In genomic region chr10:103693070-103693811, GRCh38 we compare ENCODE assay signal across 8 cellular contexts.
DNase-seq lines count a peak whose midpoint lies in the region; ATAC-seq and TF ChIP-seq lines count a peak whose summit lies in the region.

No MANE protein-coding gene starts in this region.

- DNase-seq in activated naive CD4-positive, alpha-beta T cell treated with Interleukin-2 at 50 U/mL for 16 hours, result peak; percentile 40
- DNase-seq in stomach (no peak), dedifferentiated amniotic fluid mesenchymal stem cell (ENCODE audit: extremely low spot score) (no peak)

- peaks cover 97% of the 10 kb centered on the region for H4K20me1 ChIP-seq in BLaER1

- peak overlapping the region; percentile 60 for H3K4me3 ChIP-seq in BLaER1
- peak overlapping the region; percentile 33 for H3K4me3 ChIP-seq in iPS-11a (ENCODE audit: low read depth, low read length)
- peak overlapping the region; percentile 34 to 48 (median 41) for H3K4me3 ChIP-seq in stomach

- ATAC-seq in GM19025 (IDR thresholded peaks at IDR 0.05; ENCODE audit: low read depth, unreplicated experiment), result peak; percentile 21
- no peak for ATAC-seq in GM21515 (IDR thresholded peaks at IDR 0.05; ENCODE audit: unreplicated experiment)

- WGBS in stomach, 5 donors, result 2 to 11% (median 7%) methylated on average over 15 to 61 of the region's 62 CpGs

- TF ChIP-seq CTCF in stomach (IDR thresholded peaks at IDR 0.05), result no peak

- H3K4me1 ChIP-seq in BLaER1 (peaks cover 78% of the 10 kb centered on the region), stomach (peaks cover 28 to 60% (median 36%) of the 10 kb centered on the region in 4 donors)

- peaks cover 15% of the 10 kb centered on the region; the same call in 1 of the 2 replicates for H3K36me3 ChIP-seq in BLaER1
- no peaks in the 10 kb centered on the region for H3K36me3 ChIP-seq in stomach

- H3K27me3 ChIP-seq in BLaER1, result peaks cover 19% of the 10 kb centered on the region; the same call in 1 of the 2 replicates
- peaks cover 0 to 32% (median 0%) of the 10 kb centered on the region in 3 donors for H3K27me3 ChIP-seq in stomach

- TF ChIP-seq RAD21 in Ishikawa (IDR thresholded peaks at IDR 0.05; ENCODE audit: low read depth), result no peak

- no peak for TF ChIP-seq EP300 in Ishikawa (IDR thresholded peaks at IDR 0.05; ENCODE audit: borderline replicate concordance)
- no peak for TF ChIP-seq EP300 in stomach (IDR thresholded peaks at IDR 0.05)

- H3K27ac ChIP-seq in BLaER1 (no peak overlapping the region), stomach (peak overlapping the region in 2 of 5 donors; percentile 42)

- H3K9ac ChIP-seq in BLaER1, result no peak overlapping the region; the same call in 1 of the 2 replicates

- H3K9me3 ChIP-seq in BLaER1 (no peaks in the 10 kb centered on the region), stomach (no peaks in the 10 kb centered on the region)

- peak overlapping the region; percentile 96 for H3K4me2 ChIP-seq in BLaER1

- intact Hi-C loops in stomach (cut with DNase I; ENCODE audit: low total_unique reads), result no loop called here

- TF ChIP-seq POLR2A in stomach (IDR thresholded peaks at IDR 0.05), result no peak

TF ChIP-seq in Ishikawa, 13 proteins besides CTCF, POLR2A, EP300 and RAD21:
- peak; percentile 40; the same call in 1 of the 2 replicates for TF ChIP-seq USF1 (IDR thresholded peaks at IDR 0.05)
- no peak for TF ChIP-seq CREB1 (IDR thresholded peaks at IDR 0.05; ENCODE audit: low read depth)
- no peak for TF ChIP-seq TAF1 (IDR thresholded peaks at IDR 0.05; ENCODE audit: low read depth)
- no peak for TF ChIP-seq TCF12 (IDR thresholded peaks at IDR 0.05; ENCODE audit: low read depth)
- no peak for TF ChIP-seq REST (IDR thresholded peaks at IDR 0.05; ENCODE audit: low read depth)
